10 cellular contexts compared by ENCODE assay signal in the genomic region with DNA sequence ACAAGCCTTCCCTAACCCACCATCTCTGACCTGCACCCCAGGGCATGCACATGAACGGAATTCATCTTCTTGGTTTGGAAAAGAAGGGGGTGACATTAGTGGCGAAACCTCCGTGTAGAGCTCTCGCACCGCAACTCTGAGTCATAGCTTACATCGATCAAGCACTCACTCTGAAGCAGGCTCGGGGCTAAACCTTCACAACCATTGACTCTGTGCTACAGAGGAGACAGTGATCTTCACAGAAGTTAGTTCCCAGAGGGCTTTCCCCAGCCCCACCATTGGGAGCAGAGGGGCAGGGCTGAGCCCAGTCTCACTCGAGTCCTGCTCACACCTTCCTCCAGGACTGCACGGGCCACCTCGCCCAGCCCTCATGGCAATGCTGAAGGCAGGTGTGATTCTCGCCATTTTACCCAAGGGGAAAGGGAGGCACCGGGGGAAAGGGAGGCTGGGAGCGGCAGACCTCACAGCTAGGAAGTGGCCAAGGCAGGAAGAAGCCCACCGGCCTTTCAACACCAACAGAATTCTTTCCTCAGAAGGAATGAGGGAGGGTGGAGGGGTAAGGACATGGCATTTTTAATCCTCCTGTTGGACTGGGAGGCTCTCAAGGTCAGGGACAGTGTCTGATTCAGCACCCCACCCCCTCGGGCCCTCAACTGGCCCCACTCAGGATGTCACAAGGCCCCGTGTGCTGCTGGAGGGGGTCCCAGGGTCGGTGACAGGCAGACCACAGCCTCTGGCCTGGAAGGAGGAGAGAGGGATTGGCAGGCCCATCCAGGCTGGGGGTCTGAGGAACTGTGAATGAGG. TPM values are rescaled to one million over a fixed set of nuclear protein-coding genes. Genes with fewer than 3 reads are reported as not detected.
DNase-seq lines count a peak whose midpoint lies in the region; ATAC-seq lines count a peak whose summit lies in the region.
"Had no signal": no experiment of that assay in that cellular context is flagged by ENCODE, and none has a peak within 500 bp of the region (broad histone marks: within the 10 kb centered on the region; RNA-seq: fewer than 3 reads in every experiment).

No MANE protein-coding gene starts in this region.

- H3K4ac ChIP-seq in neuronal stem cell (ENCODE audit: low read length), result no peak overlapping the region

- peak overlapping the region; percentile 75 for H4K8ac ChIP-seq in neuronal stem cell (ENCODE audit: low read depth, low read length)

- no peaks in the 10 kb centered on the region for H3K4me1 Mint-ChIP-seq in activated T-helper 1 cell treated with anti-CD3 and anti-CD28 coated beads, Interleukin-12 subunit alpha, Interleukin-12 subunit beta, Interleukin-2, Interleukin-4 antibody, amounts not matched to agents 30 ng/mL and 10 ng/mL and 1 ng/mL, durations not matched to agents 14 hours and 24 hours and 36 hours (ENCODE audit: low read depth)

- no peak overlapping the region for H2BK5ac ChIP-seq in neuronal stem cell (ENCODE audit: low read length)

- peak overlapping the region; percentile 70 for H3K27ac ChIP-seq in duodenal mucosa (ENCODE audit: low read depth, low read length)
- no peak overlapping the region for H3K27ac ChIP-seq in neuronal stem cell (replicated peaks; ENCODE audit: low read length)

- peak overlapping the region; percentile 84 for H2AFZ ChIP-seq in neuronal stem cell (ENCODE audit: low read length)

- no peak overlapping the region for H3K4me3 Mint-ChIP-seq in activated T-helper 1 cell treated with anti-CD3 and anti-CD28 coated beads, Interleukin-12 subunit alpha, Interleukin-12 subunit beta, Interleukin-2, Interleukin-4 antibody, amounts not matched to agents 30 ng/mL and 10 ng/mL and 1 ng/mL, durations not matched to agents 14 hours and 24 hours and 36 hours
- H3K4me3 Mint-ChIP-seq: CD8-positive, alpha-beta T cell had no signal

- H3K9ac ChIP-seq in duodenal mucosa (ENCODE audit: low read depth in 1 of 2, low read length in 2 of 2) (peak overlapping the region; percentile 8 to 22), neuronal stem cell (ENCODE audit: low read depth, low read length, poor library complexity) (no peak overlapping the region)

- H3K23ac ChIP-seq in neuronal stem cell (ENCODE audit: low read depth, low read length, poor library complexity), result no peak overlapping the region

- intact Hi-C loops in activated T-helper 1 cell treated with anti-CD3 and anti-CD28 coated beads, Interleukin-12 subunit alpha, Interleukin-12 subunit beta, Interleukin-2, Interleukin-4 antibody, amounts not matched to agents 30 ng/mL and 10 ng/mL and 1 ng/mL, durations not matched to agents 14 hours and 24 hours and 36 hours (cut with micrococcal nuclease), result no loop called here

- no peak overlapping the region for H3K27ac Mint-ChIP-seq in activated T-helper 1 cell treated with anti-CD3 and anti-CD28 coated beads, Interleukin-12 subunit alpha, Interleukin-12 subunit beta, Interleukin-2, Interleukin-4 antibody, amounts not matched to agents 30 ng/mL and 10 ng/mL and 1 ng/mL, durations not matched to agents 14 hours and 24 hours and 36 hours
- H3K27ac Mint-ChIP-seq: CD8-positive, alpha-beta T cell had no signal

- peak overlapping the region; percentile 22 for H2BK15ac ChIP-seq in neuronal stem cell (ENCODE audit: low read length)

- peak overlapping the region; percentile 73 for H2AK5ac ChIP-seq in neuronal stem cell (ENCODE audit: low read depth, low read length)

- H2BK120ac ChIP-seq in neuronal stem cell (ENCODE audit: low read depth, low read length), result no peak overlapping the region

- peak overlapping the region; percentile 77 for H4K91ac ChIP-seq in neuronal stem cell (ENCODE audit: low read depth, low read length, poor library complexity)

- H3K9me3 ChIP-seq in duodenal mucosa (ENCODE audit: control insufficient read depth in 1 of 2, low read length in 2 of 2) (no peaks in the 10 kb centered on the region), neuronal stem cell (replicated peaks in 1 of 2; ENCODE audit: control insufficient read depth in 2 of 2, insufficient read depth in 1 of 2, low read depth in 1 of 2, low read length in 2 of 2) (no peaks in the 10 kb centered on the region)

- no peaks in the 10 kb centered on the region for H3K9me3 Mint-ChIP-seq in activated T-helper 1 cell treated with anti-CD3 and anti-CD28 coated beads, Interleukin-12 subunit alpha, Interleukin-12 subunit beta, Interleukin-2, Interleukin-4 antibody, amounts not matched to agents 30 ng/mL and 10 ng/mL and 1 ng/mL, durations not matched to agents 14 hours and 24 hours and 36 hours
- H3K9me3 Mint-ChIP-seq: CD8-positive, alpha-beta T cell had no signal

- H3K4me1 ChIP-seq in duodenal mucosa (ENCODE audit: control insufficient read depth in 1 of 2, insufficient read depth in 2 of 2, low read length in 2 of 2) (peaks cover 0 to 4% of the 10 kb centered on the region in 2 donors), neuronal stem cell (ENCODE audit: control insufficient read depth in 2 of 2, insufficient read depth in 1 of 2, low read depth in 1 of 2, low read length in 2 of 2) (peaks cover 25 to 26% of the 10 kb centered on the region in 2 donors)

- H3K18ac ChIP-seq in neuronal stem cell (ENCODE audit: low read length), result peak overlapping the region; percentile 72

- no peaks in the 10 kb centered on the region for H3K36me3 Mint-ChIP-seq in activated T-helper 1 cell treated with anti-CD3 and anti-CD28 coated beads, Interleukin-12 subunit alpha, Interleukin-12 subunit beta, Interleukin-2, Interleukin-4 antibody, amounts not matched to agents 30 ng/mL and 10 ng/mL and 1 ng/mL, durations not matched to agents 14 hours and 24 hours and 36 hours (ENCODE audit: low read depth)
- H3K36me3 Mint-ChIP-seq: CD8-positive, alpha-beta T cell had no signal

- H2BK12ac ChIP-seq in neuronal stem cell (ENCODE audit: low read length), result no peak overlapping the region

- no peaks in the 10 kb centered on the region for H3K79me1 ChIP-seq in neuronal stem cell (ENCODE audit: low read depth, low read length)

- no peak overlapping the region for H3K4me2 ChIP-seq in neuronal stem cell (ENCODE audit: insufficient read depth, low read length, poor library complexity, severe bottlenecking)

- H3K27me3 ChIP-seq in duodenal mucosa (ENCODE audit: control insufficient read depth in 1 of 2, insufficient read depth in 2 of 2, low read length in 2 of 2) (no peaks in the 10 kb centered on the region), neuronal stem cell (ENCODE audit: control insufficient read depth in 3 of 3, insufficient read depth in 3 of 3, low read depth in 1 of 3, low read length in 3 of 3) (peaks cover 0 to 2% (median 0%) of the 10 kb centered on the region in 3 experiments), H7 (ENCODE audit: control insufficient read depth, insufficient read depth, low read length) (peaks cover 2% of the 10 kb centered on the region; the same call in 1 of the 2 replicates)

- DNase-seq in AG08395 (ENCODE audit: low spot score) (peak; percentile 69), MV-4-11 (lab: John Stamatoyannopoulos, UW) (peak; percentile 43), neuronal stem cell (ENCODE audit: low spot score) (no peak), H7 (no peak)
- no peak for DNase-seq in activated T-helper 1 cell treated with anti-CD3 and anti-CD28 coated beads, Interleukin-12 subunit alpha, Interleukin-12 subunit beta, Interleukin-2, Interleukin-4 antibody, amounts not matched to agents 30 ng/mL and 10 ng/mL and 1 ng/mL, durations not matched to agents 14 hours and 24 hours and 36 hours (ENCODE audit: low spot score)
- DNase-seq in activated naive CD4-positive, alpha-beta T cell (lab: John Stamatoyannopoulos, UW), result no peak
- DNase-seq: CD8-positive, alpha-beta T cell; NCI-H1092 had no signal

- no peak for ATAC-seq in HG03280 (IDR thresholded peaks at IDR 0.05; ENCODE audit: unreplicated experiment)
- ATAC-seq: CD8-positive, alpha-beta T cell had no signal

- H3K4me3 ChIP-seq in duodenal mucosa (ENCODE audit: low read depth in 1 of 2, low read length in 2 of 2), result no peak overlapping the region
- H3K4me3 ChIP-seq in neuronal stem cell (ENCODE audit: low read length in 2 of 2), result no peak overlapping the region
- no peak overlapping the region for H3K4me3 ChIP-seq in H7 (ENCODE audit: insufficient read depth, low read depth, low read length)

- H3K14ac ChIP-seq in neuronal stem cell (ENCODE audit: low read length), result no peak overlapping the region

- H3K36me3 ChIP-seq in duodenal mucosa (ENCODE audit: control insufficient read depth in 1 of 2, insufficient read depth in 2 of 2, low read length in 2 of 2), result no peaks in the 10 kb centered on the region
- H3K36me3 ChIP-seq in neuronal stem cell (replicated peaks in 1 of 2; ENCODE audit: control insufficient read depth in 2 of 2, insufficient read depth in 2 of 2, low read length in 2 of 2), result no peaks in the 10 kb centered on the region
- H3K36me3 ChIP-seq in H7 (replicated peaks; ENCODE audit: control insufficient read depth, insufficient read depth, low read length), result no peaks in the 10 kb centered on the region

- WGBS in neuronal stem cell (ENCODE audit: extremely low coverage in 2 of 2, insufficient read length in 2 of 2, insufficient replicate concordance in 1 of 2), 2 donors, result no CpG with 5 or more reads among the region's 17 CpGs

- peaks cover 3% of the 10 kb centered on the region for H3K27me3 Mint-ChIP-seq in activated T-helper 1 cell treated with anti-CD3 and anti-CD28 coated beads, Interleukin-12 subunit alpha, Interleukin-12 subunit beta, Interleukin-2, Interleukin-4 antibody, amounts not matched to agents 30 ng/mL and 10 ng/mL and 1 ng/mL, durations not matched to agents 14 hours and 24 hours and 36 hours (ENCODE audit: insufficient read depth)

RNA-seq across cellular contexts. Expression of a gene that starts 25.9 kb away (rescaled TPM):
- polyA plus RNA-seq in neuronal stem cell (2013, experiment 1 of 2), result not detected
- not detected for polyA plus RNA-seq in neuronal stem cell (2013, experiment 2 of 2)
- total RNA-seq in activated T-helper 1 cell treated with anti-CD3 and anti-CD28 coated beads, Interleukin-12 subunit alpha, Interleukin-12 subunit beta, Interleukin-2, Interleukin-4 antibody, amounts not matched to agents 30 ng/mL and 10 ng/mL and 1 ng/mL, durations not matched to agents 14 hours and 24 hours and 36 hours, result not detected in 2 replicates
- not detected in 2 replicates for total RNA-seq in H7 (2014; rRNA removed; shearing (Covaris generic))
- total RNA-seq: CD8-positive, alpha-beta T cell had no signal

RNA-seq across cellular contexts. Expression of a gene that starts 47.1 kb away (rescaled TPM):
- 16.0 TPM for polyA plus RNA-seq in neuronal stem cell (2013, experiment 1 of 2)
- polyA plus RNA-seq in neuronal stem cell (2013, experiment 2 of 2), result 16.3 TPM
- 21.9 and 23.4 TPM in 2 replicates for total RNA-seq in activated T-helper 1 cell treated with anti-CD3 and anti-CD28 coated beads, Interleukin-12 subunit alpha, Interleukin-12 subunit beta, Interleukin-2, Interleukin-4 antibody, amounts not matched to agents 30 ng/mL and 10 ng/mL and 1 ng/mL, durations not matched to agents 14 hours and 24 hours and 36 hours
- 6.5 and 9.4 TPM in 2 replicates for total RNA-seq in H7 (2014; rRNA removed; shearing (Covaris generic))

RNA-seq across cellular contexts. Expression of a gene that starts 59.6 kb away (rescaled TPM):
- polyA plus RNA-seq in neuronal stem cell (2013, experiment 1 of 2), result 11.4 TPM
- polyA plus RNA-seq in neuronal stem cell (2013, experiment 2 of 2), result 11.3 TPM
- total RNA-seq in activated T-helper 1 cell treated with anti-CD3 and anti-CD28 coated beads, Interleukin-12 subunit alpha, Interleukin-12 subunit beta, Interleukin-2, Interleukin-4 antibody, amounts not matched to agents 30 ng/mL and 10 ng/mL and 1 ng/mL, durations not matched to agents 14 hours and 24 hours and 36 hours, result 30.4 and 30.6 TPM in 2 replicates
- 36.1 and 37.0 TPM in 2 replicates for total RNA-seq in H7 (2014; rRNA removed; shearing (Covaris generic))

Comparison
In these comparisons a context has a peak if more than half of its experiments do, and no peak if none do; other contexts are left out.
1. DNase-seq: peak in AG08395 (single experiment) and MV-4-11 (single experiment); none in neuronal stem cell (single experiment), activated T-helper 1 cell treated with anti-CD3 and anti-CD28 coated beads, Interleukin-12 subunit alpha, Interleukin-12 subunit beta, Interleukin-2, Interleukin-4 antibody, amounts not matched to agents 30 ng/mL and 10 ng/mL and 1 ng/mL, durations not matched to agents 14 hours and 24 hours and 36 hours (single experiment), H7 (single experiment) and activated naive CD4-positive, alpha-beta T cell (0 of 4).